14 cellular contexts compared by ENCODE assay signal in the genomic region with DNA sequence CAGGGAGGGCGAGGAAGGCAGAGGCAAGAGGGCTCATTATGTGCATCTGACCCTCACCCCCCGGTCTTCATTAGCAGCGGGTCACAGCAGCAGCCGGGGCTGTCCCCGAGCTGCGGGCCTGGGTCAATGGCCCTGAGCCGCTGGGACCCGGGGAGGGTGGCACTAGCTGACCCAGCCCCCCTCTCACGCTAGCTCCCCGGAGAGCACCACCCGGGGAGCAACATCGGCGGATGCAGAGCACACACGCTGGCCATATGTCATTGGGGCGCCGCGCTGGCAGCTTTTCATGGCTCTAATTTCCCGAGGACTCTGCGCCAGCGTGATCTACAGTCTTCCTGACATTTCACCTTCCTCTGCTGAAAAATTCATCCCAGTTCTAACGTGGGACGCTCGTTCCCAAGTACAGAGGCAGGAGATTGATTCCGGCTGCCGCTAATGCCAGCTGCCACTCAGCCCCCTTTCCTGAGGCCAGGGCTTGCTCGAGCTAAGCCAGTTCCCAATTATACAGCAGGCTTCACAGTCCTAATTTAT.
A peak's percentile ranks its signal among the peaks of the same experiment; 100 is the strongest.
DNase-seq lines count a peak whose midpoint lies in the region; ATAC-seq lines count a peak whose summit lies in the region.
"Had no signal": no experiment of that assay in that cellular context is flagged by ENCODE, and none has a peak within 500 bp of the region (broad histone marks: within the 10 kb centered on the region; RNA-seq: fewer than 3 reads in every experiment).

No MANE protein-coding gene starts in this region.

- H3K27ac ChIP-seq in mesenchymal stem cell (ENCODE audit: low read length, poor library complexity, severe bottlenecking) = no peak overlapping the region
- H3K27ac ChIP-seq: testis had no signal

- H3K4me3 Mint-ChIP-seq in stimulated activated naive CD8-positive, alpha-beta T cell treated with anti-CD3 and anti-CD28 coated beads, Interleukin-15, amount 100 ng/mL, for 72 hours = no peak overlapping the region
- H3K4me3 Mint-ChIP-seq in activated naive CD8-positive, alpha-beta T cell treated with anti-CD3 and anti-CD28 coated beads, Interleukin-2, amount 50 U/mL, for 24 hours = no peak overlapping the region
- no peak overlapping the region for H3K4me3 Mint-ChIP-seq in T-cell
- H3K4me3 Mint-ChIP-seq: activated T-helper 1 cell treated with anti-CD3 and anti-CD28 coated beads, Interleukin-12 subunit alpha, Interleukin-12 subunit beta, Interleukin-2, Interleukin-4 antibody, amounts not matched to agents 30 ng/mL and 10 ng/mL and 1 ng/mL, durations not matched to agents 14 hours and 24 hours and 36 hours; HFFc6; natural killer cell treated with Interleukin-12 subunit alpha and Interleukin-12 subunit beta and Interleukin-15 and Interleukin-18, amount 100 ng/mL, for 72 hours had no signal

- peaks cover 7 to 23% of the 10 kb centered on the region in 2 experiments for H3K36me3 ChIP-seq in mesenchymal stem cell (ENCODE audit: control insufficient read depth in 1 of 2, insufficient read depth in 2 of 2, low read depth in 1 of 2, low read length in 2 of 2)

- H3K9me3 ChIP-seq in mesenchymal stem cell (ENCODE audit: control insufficient read depth, low read length) = no peaks in the 10 kb centered on the region
- H3K9me3 ChIP-seq: testis had no signal

- peak; percentile 7 for ATAC-seq in stimulated activated naive CD8-positive, alpha-beta T cell treated with anti-CD3 and anti-CD28 coated beads, Interleukin-15, amount 100 ng/mL, for 72 hours
- no peak for ATAC-seq in stimulated activated naive CD8-positive, alpha-beta T cell treated with anti-CD3 and anti-CD28 coated beads, Interleukin-15, Interleukin-2, amounts not matched to agents 100 U/mL and 50 U/mL, for 24 hours
- ATAC-seq in activated naive CD8-positive, alpha-beta T cell treated with anti-CD3 and anti-CD28 coated beads, Interleukin-2, amount 50 U/mL, for 24 hours = no peak
- ATAC-seq in T-cell (replicated peaks in 1 of 4) (no peak), GM18870 (IDR thresholded peaks at IDR 0.05; ENCODE audit: unreplicated experiment) (no peak), GM19463 (IDR thresholded peaks at IDR 0.05; ENCODE audit: unreplicated experiment) (no peak)
- ATAC-seq: natural killer cell treated with Interleukin-12 subunit alpha and Interleukin-12 subunit beta and Interleukin-15 and Interleukin-18, amount 100 ng/mL, for 72 hours had no signal

- H4K91ac ChIP-seq in mesenchymal stem cell (ENCODE audit: low read length) = no peak overlapping the region

- no peak overlapping the region for H3K14ac ChIP-seq in mesenchymal stem cell (ENCODE audit: low read length in 2 of 2)

- H2BK5ac ChIP-seq in mesenchymal stem cell (ENCODE audit: low read depth, low read length, poor library complexity, severe bottlenecking) = no peak overlapping the region

- DNase-seq in stimulated activated naive CD8-positive, alpha-beta T cell treated with anti-CD3 and anti-CD28 coated beads, Interleukin-15, amount 100 ng/mL, for 72 hours = no peak
- no peak for DNase-seq in stimulated activated naive CD8-positive, alpha-beta T cell treated with anti-CD3 and anti-CD28 coated beads, Interleukin-15, Interleukin-2, amounts not matched to agents 100 U/mL and 50 U/mL, for 24 hours
- DNase-seq in activated naive CD8-positive, alpha-beta T cell treated with anti-CD3 and anti-CD28 coated beads, Interleukin-2, amount 50 U/mL, for 24 hours = no peak
- DNase-seq in mesenchymal stem cell = no peak
- no peak for DNase-seq in T-cell
- DNase-seq in stimulated activated naive CD4-positive, alpha-beta T cell treated with Interleukin-2 at 50 U/mL for 16 hours (lab: John Stamatoyannopoulos, UW) = no peak
- DNase-seq: activated CD8-positive, alpha-beta memory T cell treated with anti-CD3 and anti-CD28 coated beads for 24 hours; DMS53; HFFc6; testis had no signal

- no peak overlapping the region for H2BK120ac ChIP-seq in mesenchymal stem cell (ENCODE audit: low read depth, low read length)

- H3K27me3 ChIP-seq in mesenchymal stem cell (ENCODE audit: control insufficient read depth in 1 of 2, insufficient read depth in 1 of 2, low read length in 2 of 2) = no peaks in the 10 kb centered on the region
- H3K27me3 ChIP-seq: testis had no signal

- no peak overlapping the region for H3K4me3 ChIP-seq in mesenchymal stem cell (ENCODE audit: insufficient read depth in 1 of 2, low read depth in 1 of 2, low read length in 2 of 2)
- H3K4me3 ChIP-seq: testis had no signal

- no peak overlapping the region for H3K23ac ChIP-seq in mesenchymal stem cell (ENCODE audit: low read length in 2 of 2)

- no peak overlapping the region for H3K4ac ChIP-seq in mesenchymal stem cell (ENCODE audit: low read depth in 1 of 2, low read length in 2 of 2)

- H3K27ac Mint-ChIP-seq in stimulated activated naive CD8-positive, alpha-beta T cell treated with anti-CD3 and anti-CD28 coated beads, Interleukin-15, amount 100 ng/mL, for 72 hours = peak overlapping the region in 1 of 2 donors; percentile 2
- peak overlapping the region; percentile 47 for H3K27ac Mint-ChIP-seq in activated naive CD8-positive, alpha-beta T cell treated with anti-CD3 and anti-CD28 coated beads, Interleukin-2, amount 50 U/mL, for 24 hours
- H3K27ac Mint-ChIP-seq in T-cell = peak overlapping the region in 1 of 2 donors; percentile 81
- H3K27ac Mint-ChIP-seq: activated T-helper 1 cell treated with anti-CD3 and anti-CD28 coated beads, Interleukin-12 subunit alpha, Interleukin-12 subunit beta, Interleukin-2, Interleukin-4 antibody, amounts not matched to agents 30 ng/mL and 10 ng/mL and 1 ng/mL, durations not matched to agents 14 hours and 24 hours and 36 hours; HFFc6 had no signal

- no peak overlapping the region for H2AFZ ChIP-seq in mesenchymal stem cell (ENCODE audit: low read depth, low read length)

- H4K8ac ChIP-seq in mesenchymal stem cell (ENCODE audit: low read length) = no peak overlapping the region

- H3K18ac ChIP-seq in mesenchymal stem cell (ENCODE audit: low read depth in 1 of 2, low read length in 2 of 2) = no peak overlapping the region

- peaks cover 54% of the 10 kb centered on the region for H3K79me1 ChIP-seq in mesenchymal stem cell (replicated peaks; ENCODE audit: low read length, poor library complexity, severe bottlenecking)

- H2BK15ac ChIP-seq in mesenchymal stem cell (ENCODE audit: low read depth, poor library complexity, severe bottlenecking) = no peak overlapping the region

- H3K9me3 Mint-ChIP-seq in stimulated activated naive CD8-positive, alpha-beta T cell treated with anti-CD3 and anti-CD28 coated beads, Interleukin-15, amount 100 ng/mL, for 72 hours = no peaks in the 10 kb centered on the region
- H3K9me3 Mint-ChIP-seq in activated naive CD8-positive, alpha-beta T cell treated with anti-CD3 and anti-CD28 coated beads, Interleukin-2, amount 50 U/mL, for 24 hours = no peaks in the 10 kb centered on the region
- H3K9me3 Mint-ChIP-seq in T-cell = no peaks in the 10 kb centered on the region
- H3K9me3 Mint-ChIP-seq: activated T-helper 1 cell treated with anti-CD3 and anti-CD28 coated beads, Interleukin-12 subunit alpha, Interleukin-12 subunit beta, Interleukin-2, Interleukin-4 antibody, amounts not matched to agents 30 ng/mL and 10 ng/mL and 1 ng/mL, durations not matched to agents 14 hours and 24 hours and 36 hours; HFFc6; natural killer cell treated with Interleukin-12 subunit alpha and Interleukin-12 subunit beta and Interleukin-15 and Interleukin-18, amount 100 ng/mL, for 72 hours had no signal

- H3K4me2 ChIP-seq in mesenchymal stem cell (ENCODE audit: low read length, poor library complexity, severe bottlenecking) = no peak overlapping the region

- 93% methylated on average over 25 of the region's 26 CpGs for WGBS in mesenchymal stem cell

- H3K36me3 Mint-ChIP-seq in activated naive CD8-positive, alpha-beta T cell treated with anti-CD3 and anti-CD28 coated beads, Interleukin-2, amount 50 U/mL, for 24 hours (ENCODE audit: low read depth) = peaks cover 8% of the 10 kb centered on the region
- peaks cover 15% of the 10 kb centered on the region for H3K36me3 Mint-ChIP-seq in T-cell
- H3K36me3 Mint-ChIP-seq: natural killer cell treated with Interleukin-12 subunit alpha and Interleukin-12 subunit beta and Interleukin-15 and Interleukin-18, amount 100 ng/mL, for 72 hours had no signal

- CTCF ChIA-PET in T-cell (lab: Charles Lee) = no interaction called here

- peaks cover 16% of the 10 kb centered on the region for H3K4me1 Mint-ChIP-seq in stimulated activated naive CD8-positive, alpha-beta T cell treated with anti-CD3 and anti-CD28 coated beads, Interleukin-15, amount 100 ng/mL, for 72 hours
- H3K4me1 Mint-ChIP-seq in activated naive CD8-positive, alpha-beta T cell treated with anti-CD3 and anti-CD28 coated beads, Interleukin-2, amount 50 U/mL, for 24 hours = peaks cover 4% of the 10 kb centered on the region
- H3K4me1 Mint-ChIP-seq in T-cell = peaks cover 20 to 27% (median 24%) of the 10 kb centered on the region in 3 donors

- peak overlapping the region; percentile 8 for H3K9ac ChIP-seq in mesenchymal stem cell (ENCODE audit: low read length)

- POLR2A ChIA-PET in T-cell (lab: Charles Lee) = no interaction called here

- no peak overlapping the region for H2AK5ac ChIP-seq in mesenchymal stem cell (ENCODE audit: low read length, severe bottlenecking)

- no peak overlapping the region for H2BK12ac ChIP-seq in mesenchymal stem cell (ENCODE audit: low read length in 2 of 2)

- H3K27me3 Mint-ChIP-seq in stimulated activated naive CD8-positive, alpha-beta T cell treated with anti-CD3 and anti-CD28 coated beads, Interleukin-15, amount 100 ng/mL, for 72 hours = no peaks in the 10 kb centered on the region
- no peaks in the 10 kb centered on the region for H3K27me3 Mint-ChIP-seq in activated naive CD8-positive, alpha-beta T cell treated with anti-CD3 and anti-CD28 coated beads, Interleukin-2, amount 50 U/mL, for 24 hours
- H3K27me3 Mint-ChIP-seq in T-cell = no peaks in the 10 kb centered on the region
- H3K27me3 Mint-ChIP-seq: natural killer cell treated with Interleukin-12 subunit alpha and Interleukin-12 subunit beta and Interleukin-15 and Interleukin-18, amount 100 ng/mL, for 72 hours had no signal

- H3K4me1 ChIP-seq in mesenchymal stem cell (ENCODE audit: control insufficient read depth, insufficient read depth, low read depth, low read length) = peaks cover 9% of the 10 kb centered on the region
